ENCODE assay signal across 25 cellular contexts in the genomic region with DNA sequence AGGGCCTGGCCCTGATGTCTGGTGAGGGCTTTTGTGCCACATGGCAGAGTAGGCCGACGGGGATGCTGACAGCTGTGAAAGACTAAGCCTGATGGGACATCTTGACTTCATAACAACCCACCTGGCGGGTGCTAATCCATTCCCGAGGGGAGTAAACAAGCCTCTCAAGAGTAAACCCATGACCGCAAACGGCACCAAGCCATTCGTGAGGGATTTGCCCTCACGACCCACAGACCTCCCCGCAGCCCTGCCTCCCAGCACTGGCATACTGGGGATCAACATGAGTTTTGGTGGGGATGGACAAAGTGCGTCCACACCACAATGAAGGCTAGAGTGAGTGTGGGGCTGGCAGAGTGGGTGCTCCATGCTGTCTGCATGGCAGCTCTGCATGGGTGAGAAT. TPM values are rescaled to one million over a fixed set of nuclear protein-coding genes. Genes with fewer than 3 reads are reported as not detected.
DNase-seq lines count a peak whose midpoint lies in the region; ATAC-seq and TF ChIP-seq lines count a peak whose summit lies in the region.
"Had no signal": no experiment of that assay in that cellular context is flagged by ENCODE, and none has a peak within 500 bp of the region (broad histone marks: within the 10 kb centered on the region; RNA-seq: fewer than 3 reads in every experiment).

No MANE protein-coding gene starts in this region.

- peaks cover 2% of the 10 kb centered on the region for H3K9me3 Mint-ChIP-seq in activated CD8-positive, alpha-beta T cell treated with anti-CD3 and anti-CD28 coated beads for 36 hours
- H3K9me3 Mint-ChIP-seq in activated CD8-positive, alpha-beta T cell treated with anti-CD3 and anti-CD28 coated beads, Interleukin-2, amount 10 ng/mL, durations not matched to agents 7 days and 5 days (ENCODE audit: insufficient read depth) = no peaks in the 10 kb centered on the region
- H3K9me3 Mint-ChIP-seq in CD8-positive, alpha-beta memory T cell = no peaks in the 10 kb centered on the region
- no peaks in the 10 kb centered on the region for H3K9me3 Mint-ChIP-seq in naive thymus-derived CD4-positive, alpha-beta T cell

- TF ChIP-seq EP300 in ovary (IDR thresholded peaks at IDR 0.05) = no peak

- no peak for ATAC-seq in activated CD8-positive, alpha-beta T cell treated with anti-CD3 and anti-CD28 coated beads for 36 hours
- no peak for ATAC-seq in activated CD8-positive, alpha-beta T cell treated with anti-CD3 and anti-CD28 coated beads, Interleukin-2, amount 10 ng/mL, durations not matched to agents 7 days and 5 days
- no peak for ATAC-seq in naive thymus-derived CD4-positive, alpha-beta T cell
- ATAC-seq: esophagus mucosa; foreskin keratinocyte; pancreas; right cardiac atrium; stimulated activated naive B cell treated with anti-CD40 and anti-IgM and Interleukin-4, amounts not matched to agents 10 μg/mL and 1 μg/mL and 100 μg/mL, for 72 hours had no signal

- H3K27me3 ChIP-seq in CD8-positive, alpha-beta memory T cell (ENCODE audit: insufficient read depth, low read length, poor library complexity, severe bottlenecking) = no peaks in the 10 kb centered on the region
- H3K27me3 ChIP-seq in naive thymus-derived CD4-positive, alpha-beta T cell (ENCODE audit: control insufficient read depth in 2 of 2, insufficient read depth in 2 of 2, low read length in 2 of 2) = no peaks in the 10 kb centered on the region
- H3K27me3 ChIP-seq in ovary = no peaks in the 10 kb centered on the region
- H3K27me3 ChIP-seq: BLaER1 treated with 17β-estradiol and CSF1 and Interleukin-3, amounts not matched to agents 10 nM and 100 nM; colonic mucosa; foreskin keratinocyte; heart right ventricle; pancreas; tibial artery had no signal

- no peaks in the 10 kb centered on the region for H3K27me3 Mint-ChIP-seq in activated CD8-positive, alpha-beta T cell treated with anti-CD3 and anti-CD28 coated beads for 36 hours
- H3K27me3 Mint-ChIP-seq in activated CD8-positive, alpha-beta T cell treated with anti-CD3 and anti-CD28 coated beads, Interleukin-2, amount 10 ng/mL, durations not matched to agents 7 days and 5 days (ENCODE audit: low read depth) = no peaks in the 10 kb centered on the region
- H3K27me3 Mint-ChIP-seq in CD8-positive, alpha-beta memory T cell = no peaks in the 10 kb centered on the region
- H3K27me3 Mint-ChIP-seq in naive thymus-derived CD4-positive, alpha-beta T cell = no peaks in the 10 kb centered on the region
- H3K27me3 Mint-ChIP-seq: stimulated activated naive B cell treated with anti-CD40 and anti-IgM and Interleukin-4, amounts not matched to agents 10 μg/mL and 1 μg/mL and 100 μg/mL, for 72 hours had no signal

- intact Hi-C loops in activated CD8-positive, alpha-beta T cell treated with anti-CD3 and anti-CD28 coated beads for 36 hours (cut with micrococcal nuclease) = no loop called here
- intact Hi-C loops in naive thymus-derived CD4-positive, alpha-beta T cell (cut with micrococcal nuclease) = no loop called here
- intact Hi-C loops in ovary (cut with DNase I) = no loop called here

- no peak for TF ChIP-seq POLR2A in ovary (IDR thresholded peaks at IDR 0.05)

- H3K27ac ChIP-seq in CD8-positive, alpha-beta memory T cell (ENCODE audit: low read depth, low read length) = no peak overlapping the region
- no peak overlapping the region for H3K27ac ChIP-seq in naive thymus-derived CD4-positive, alpha-beta T cell (ENCODE audit: low read depth, low read length)
- no peak overlapping the region for H3K27ac ChIP-seq in ovary
- H3K27ac ChIP-seq: BLaER1 treated with 17β-estradiol and CSF1 and Interleukin-3, amounts not matched to agents 10 nM and 100 nM; colonic mucosa; foreskin keratinocyte; heart right ventricle; pancreas; tibial artery had no signal

- 87 to 89% (median 88%) methylated on average over 10 of the region's 10 CpGs for WGBS in ovary, 3 donors

- no peak overlapping the region for H3K4me3 Mint-ChIP-seq in activated CD8-positive, alpha-beta T cell treated with anti-CD3 and anti-CD28 coated beads for 36 hours
- no peak overlapping the region for H3K4me3 Mint-ChIP-seq in activated CD8-positive, alpha-beta T cell treated with anti-CD3 and anti-CD28 coated beads, Interleukin-2, amount 10 ng/mL, durations not matched to agents 7 days and 5 days
- H3K4me3 Mint-ChIP-seq in CD8-positive, alpha-beta memory T cell = peak overlapping the region in 4 of 7 donors; percentile 23 to 75 (median 55)
- peak overlapping the region in 4 of 10 donors; percentile 18 to 73 (median 38) for H3K4me3 Mint-ChIP-seq in naive thymus-derived CD4-positive, alpha-beta T cell
- H3K4me3 Mint-ChIP-seq: stimulated activated naive B cell treated with anti-CD40 and anti-IgM and Interleukin-4, amounts not matched to agents 10 μg/mL and 1 μg/mL and 100 μg/mL, for 72 hours had no signal

- DNase-seq in activated CD8-positive, alpha-beta T cell treated with anti-CD3 and anti-CD28 coated beads for 36 hours = no peak
- DNase-seq in activated CD8-positive, alpha-beta T cell treated with anti-CD3 and anti-CD28 coated beads, Interleukin-2, amount 10 ng/mL, durations not matched to agents 7 days and 5 days = no peak
- no peak for DNase-seq in CD8-positive, alpha-beta memory T cell
- DNase-seq in NCI-H82 treated with DMSO at 0.1 percent for 48 hours (lab: John Stamatoyannopoulos, UW; ENCODE audit: unreplicated experiment) = peak; percentile 78
- no peak for DNase-seq in naive thymus-derived CD4-positive, alpha-beta T cell
- no peak for DNase-seq in activated gamma-delta T cell (lab: John Stamatoyannopoulos, UW)
- no peak for DNase-seq in iPS-NIHi7 (ENCODE audit: extremely low spot score)
- no peak for DNase-seq in ovary
- DNase-seq: activated naive CD4-positive, alpha-beta T cell treated with Interleukin-2 at 50 U/mL for 16 hours; colonic mucosa; foreskin keratinocyte; GF-D8; heart right ventricle; NCI-H1417; NCI-H2081; NCI-H510A; pancreas; SK-N-SH; stimulated activated CD4-positive, alpha-beta T cell treated with anti-CD3 and anti-CD28 coated beads, Interleukin-4, amount 100 ng/mL, for 1 hour; stimulated activated naive B cell treated with anti-CD40 and anti-IgM and Interleukin-4, amounts not matched to agents 10 μg/mL and 1 μg/mL and 100 μg/mL, for 72 hours; T-helper 9 cell; tibial artery had no signal

- no peak for TF ChIP-seq CTCF in activated CD8-positive, alpha-beta T cell treated with anti-CD3 and anti-CD28 coated beads for 36 hours (IDR thresholded peaks at IDR 0.05)
- TF ChIP-seq CTCF in ovary (IDR thresholded peaks at IDR 0.05) = no peak

- no peak overlapping the region for H3K4me3 ChIP-seq in CD8-positive, alpha-beta memory T cell (ENCODE audit: low read length)
- H3K4me3 ChIP-seq in naive thymus-derived CD4-positive, alpha-beta T cell (ENCODE audit: low read length) = no peak overlapping the region
- no peak overlapping the region for H3K4me3 ChIP-seq in ovary
- H3K4me3 ChIP-seq: BLaER1 treated with 17β-estradiol and CSF1 and Interleukin-3, amounts not matched to agents 10 nM and 100 nM; colonic mucosa; heart right ventricle; pancreas; tibial artery had no signal

- peaks cover 35% of the 10 kb centered on the region for H3K36me3 Mint-ChIP-seq in activated CD8-positive, alpha-beta T cell treated with anti-CD3 and anti-CD28 coated beads for 36 hours (ENCODE audit: low read depth)
- peaks cover 47% of the 10 kb centered on the region for H3K36me3 Mint-ChIP-seq in activated CD8-positive, alpha-beta T cell treated with anti-CD3 and anti-CD28 coated beads, Interleukin-2, amount 10 ng/mL, durations not matched to agents 7 days and 5 days (ENCODE audit: low read depth)
- peaks cover 3 to 46% (median 11%) of the 10 kb centered on the region in 3 donors for H3K36me3 Mint-ChIP-seq in CD8-positive, alpha-beta memory T cell
- H3K36me3 Mint-ChIP-seq in naive thymus-derived CD4-positive, alpha-beta T cell = peaks cover 0 to 36% (median 9%) of the 10 kb centered on the region in 5 donors

- POLR2A ChIA-PET in activated CD8-positive, alpha-beta T cell treated with anti-CD3 and anti-CD28 coated beads for 36 hours (lab: Charles Lee) = interaction anchor here (0.9 to 4.5 kb wide), 3 partner anchors 9 to 82 kb away, joined by 3 to 27 read pairs (median 11); no protein-coding TSS in a partner anchor
- POLR2A ChIA-PET in activated CD8-positive, alpha-beta T cell treated with anti-CD3 and anti-CD28 coated beads, Interleukin-2, amount 10 ng/mL, durations not matched to agents 7 days and 5 days (lab: Charles Lee) = interaction anchor here (1.4 kb wide), 1 partner anchor 127 kb away, joined by 3 read pairs; no protein-coding TSS in a partner anchor
- POLR2A ChIA-PET in CD8-positive, alpha-beta memory T cell (lab: Charles Lee) = no interaction called here
- POLR2A ChIA-PET in naive thymus-derived CD4-positive, alpha-beta T cell (lab: Charles Lee) = no interaction called here

- peaks cover 44% of the 10 kb centered on the region for H3K36me3 ChIP-seq in CD8-positive, alpha-beta memory T cell (ENCODE audit: insufficient read depth, low read length)
- peaks cover 24 to 54% (median 36%) of the 10 kb centered on the region in 3 experiments for H3K36me3 ChIP-seq in naive thymus-derived CD4-positive, alpha-beta T cell (ENCODE audit: control insufficient read depth in 2 of 3, insufficient read depth in 3 of 3, low read length in 3 of 3)
- H3K36me3 ChIP-seq in ovary = no peaks in the 10 kb centered on the region
- H3K36me3 ChIP-seq: pancreas had no signal

- H3K4me1 Mint-ChIP-seq in activated CD8-positive, alpha-beta T cell treated with anti-CD3 and anti-CD28 coated beads for 36 hours (ENCODE audit: low read depth) = peaks cover 33% of the 10 kb centered on the region
- peaks cover 49% of the 10 kb centered on the region for H3K4me1 Mint-ChIP-seq in activated CD8-positive, alpha-beta T cell treated with anti-CD3 and anti-CD28 coated beads, Interleukin-2, amount 10 ng/mL, durations not matched to agents 7 days and 5 days (ENCODE audit: low read depth)
- peaks cover 36 to 41% (median 38%) of the 10 kb centered on the region in 3 donors for H3K4me1 Mint-ChIP-seq in CD8-positive, alpha-beta memory T cell
- peaks cover 17 to 43% (median 33%) of the 10 kb centered on the region in 7 donors for H3K4me1 Mint-ChIP-seq in naive thymus-derived CD4-positive, alpha-beta T cell

- CTCF ChIA-PET in activated CD8-positive, alpha-beta T cell treated with anti-CD3 and anti-CD28 coated beads for 36 hours (lab: Charles Lee) = no interaction called here
- CTCF ChIA-PET in activated CD8-positive, alpha-beta T cell treated with anti-CD3 and anti-CD28 coated beads, Interleukin-2, amount 10 ng/mL, durations not matched to agents 7 days and 5 days (lab: Charles Lee) = no interaction called here
- CTCF ChIA-PET in CD8-positive, alpha-beta memory T cell (lab: Charles Lee) = interaction anchor here (1.6 kb wide), 1 partner anchor 76 kb away, joined by 5 read pairs; no protein-coding TSS in a partner anchor
- CTCF ChIA-PET in naive thymus-derived CD4-positive, alpha-beta T cell (lab: Charles Lee) = interaction anchor here (0.6 kb wide), 1 partner anchor 12 kb away, joined by 4 read pairs; no protein-coding TSS in a partner anchor

- peaks cover 64% of the 10 kb centered on the region for H3K4me1 ChIP-seq in CD8-positive, alpha-beta memory T cell (ENCODE audit: insufficient read depth, low read length)
- peaks cover 35 to 61% of the 10 kb centered on the region in 2 donors for H3K4me1 ChIP-seq in naive thymus-derived CD4-positive, alpha-beta T cell (ENCODE audit: control insufficient read depth in 2 of 2, insufficient read depth in 2 of 2, low read length in 2 of 2)
- H3K4me1 ChIP-seq in ovary (ENCODE audit: insufficient read depth) = peaks cover 3% of the 10 kb centered on the region
- H3K4me1 ChIP-seq: colonic mucosa, foreskin keratinocyte, pancreas, tibial artery had no signal

- no peaks in the 10 kb centered on the region for H3K9me3 ChIP-seq in CD8-positive, alpha-beta memory T cell (ENCODE audit: low read length)
- no peaks in the 10 kb centered on the region for H3K9me3 ChIP-seq in naive thymus-derived CD4-positive, alpha-beta T cell (ENCODE audit: control insufficient read depth in 2 of 3, low read length in 3 of 3)
- no peaks in the 10 kb centered on the region for H3K9me3 ChIP-seq in ovary
- H3K9me3 ChIP-seq: BLaER1 treated with 17β-estradiol and CSF1 and Interleukin-3, amounts not matched to agents 10 nM and 100 nM; colonic mucosa; heart right ventricle; pancreas; SK-N-SH; tibial artery had no signal

- peak overlapping the region; percentile 5 for H3K27ac Mint-ChIP-seq in activated CD8-positive, alpha-beta T cell treated with anti-CD3 and anti-CD28 coated beads for 36 hours
- H3K27ac Mint-ChIP-seq in activated CD8-positive, alpha-beta T cell treated with anti-CD3 and anti-CD28 coated beads, Interleukin-2, amount 10 ng/mL, durations not matched to agents 7 days and 5 days = no peak overlapping the region
- peak overlapping the region; percentile 50 to 85 (median 80) for H3K27ac Mint-ChIP-seq in CD8-positive, alpha-beta memory T cell
- H3K27ac Mint-ChIP-seq in naive thymus-derived CD4-positive, alpha-beta T cell = peak overlapping the region in 7 of 9 donors; percentile 26 to 79 (median 58)
- H3K27ac Mint-ChIP-seq: stimulated activated naive B cell treated with anti-CD40 and anti-IgM and Interleukin-4, amounts not matched to agents 10 μg/mL and 1 μg/mL and 100 μg/mL, for 72 hours had no signal

RNA-seq across cellular contexts. Expression of gene RNF213, which starts 11.7 kb away (rescaled TPM):
- total RNA-seq in activated CD8-positive, alpha-beta T cell treated with anti-CD3 and anti-CD28 coated beads for 36 hours = 100 to 1,000 TPM; 131 to 142 TPM
- total RNA-seq in activated CD8-positive, alpha-beta T cell treated with anti-CD3 and anti-CD28 coated beads, Interleukin-2, amount 10 ng/mL, durations not matched to agents 7 days and 5 days = 100 to 1,000 TPM; 438 to 455 TPM
- 100 to 1,000 TPM; 184 to 185 TPM for total RNA-seq in CD8-positive, alpha-beta memory T cell
- 75.7 TPM for polyA plus RNA-seq in CD8-positive, alpha-beta memory T cell
- total RNA-seq in naive thymus-derived CD4-positive, alpha-beta T cell = 100 to 1,000 TPM; 317 to 775 (median 426) TPM
- polyA plus RNA-seq in naive thymus-derived CD4-positive, alpha-beta T cell = 10 to 100 TPM; 33.3 to 49.6 TPM
- total RNA-seq in ovary = 10 to 100 TPM; 37.3 to 89.1 (median 50.8) TPM
- 10 to 100 TPM; 21.5 to 78.1 TPM for polyA plus RNA-seq in ovary

RNA-seq across cellular contexts. Expression of gene SLC26A11, which starts 52.1 kb away (rescaled TPM):
- 1 to 10 TPM; 1.6 to 1.7 TPM for total RNA-seq in activated CD8-positive, alpha-beta T cell treated with anti-CD3 and anti-CD28 coated beads for 36 hours
- total RNA-seq in activated CD8-positive, alpha-beta T cell treated with anti-CD3 and anti-CD28 coated beads, Interleukin-2, amount 10 ng/mL, durations not matched to agents 7 days and 5 days = 1 to 10 TPM; 1.4 to 1.6 TPM
- total RNA-seq in CD8-positive, alpha-beta memory T cell = 10 to 100 TPM; 18.1 to 19.6 TPM
- polyA plus RNA-seq in CD8-positive, alpha-beta memory T cell = 7.0 TPM
- total RNA-seq in naive thymus-derived CD4-positive, alpha-beta T cell = 10 to 100 TPM in 4 of 5 experiments, 1 to 10 TPM in 1; 7.9 to 87.5 (median 67.5) TPM
- 1 to 10 TPM; 3.7 to 7.3 TPM for polyA plus RNA-seq in naive thymus-derived CD4-positive, alpha-beta T cell
- 10 to 100 TPM; 18.4 to 30.3 (median 24.2) TPM for total RNA-seq in ovary
- 10 to 100 TPM in 1 of 2 donors, 1 to 10 TPM in 1; 8.4 to 20.0 TPM for polyA plus RNA-seq in ovary

RNA-seq across cellular contexts. Expression of gene SGSH, which starts 52.2 kb away (rescaled TPM):
- total RNA-seq in activated CD8-positive, alpha-beta T cell treated with anti-CD3 and anti-CD28 coated beads for 36 hours = 1 to 10 TPM; 7.8 to 8.3 TPM
- total RNA-seq in activated CD8-positive, alpha-beta T cell treated with anti-CD3 and anti-CD28 coated beads, Interleukin-2, amount 10 ng/mL, durations not matched to agents 7 days and 5 days = 1 to 10 TPM; 6.9 to 8.2 TPM
- total RNA-seq in CD8-positive, alpha-beta memory T cell = 10 to 100 TPM; 23.2 to 27.2 TPM
- polyA plus RNA-seq in CD8-positive, alpha-beta memory T cell = 46.7 TPM
- 100 to 1,000 TPM in 4 of 5 experiments, 10 to 100 TPM in 1; 32.8 to 181 (median 147) TPM for total RNA-seq in naive thymus-derived CD4-positive, alpha-beta T cell
- 10 to 100 TPM; 31.1 to 55.2 TPM for polyA plus RNA-seq in naive thymus-derived CD4-positive, alpha-beta T cell
- 10 to 100 TPM; 10.8 to 39.9 (median 30.6) TPM for total RNA-seq in ovary
- polyA plus RNA-seq in ovary = 10 to 100 TPM; 13.0 to 23.3 TPM

Comparison
In these comparisons a context has a peak if more than half of its experiments do, and no peak if none do; other contexts are left out.
1. H3K4me3 Mint-ChIP-seq: peak in CD8-positive, alpha-beta memory T cell (4 of 7); none in activated CD8-positive, alpha-beta T cell treated with anti-CD3 and anti-CD28 coated beads for 36 hours (single experiment) and activated CD8-positive, alpha-beta T cell treated with anti-CD3 and anti-CD28 coated beads, Interleukin-2, amount 10 ng/mL, durations not matched to agents 7 days and 5 days (single experiment).
2. CTCF ChIA-PET loops: an anchor here in CD8-positive, alpha-beta memory T cell (1.6 kb wide) and naive thymus-derived CD4-positive, alpha-beta T cell (0.6 kb wide); none called in activated CD8-positive, alpha-beta T cell treated with anti-CD3 and anti-CD28 coated beads for 36 hours and activated CD8-positive, alpha-beta T cell treated with anti-CD3 and anti-CD28 coated beads, Interleukin-2, amount 10 ng/mL, durations not matched to agents 7 days and 5 days.
3. POLR2A ChIA-PET loops: an anchor here in activated CD8-positive, alpha-beta T cell treated with anti-CD3 and anti-CD28 coated beads for 36 hours (0.9 to 4.5 kb wide) and activated CD8-positive, alpha-beta T cell treated with anti-CD3 and anti-CD28 coated beads, Interleukin-2, amount 10 ng/mL, durations not matched to agents 7 days and 5 days (1.4 kb wide); none called in CD8-positive, alpha-beta memory T cell and naive thymus-derived CD4-positive, alpha-beta T cell.